Comparison of ENCODE assay signal across 1 cellular context in the genomic region with DNA sequence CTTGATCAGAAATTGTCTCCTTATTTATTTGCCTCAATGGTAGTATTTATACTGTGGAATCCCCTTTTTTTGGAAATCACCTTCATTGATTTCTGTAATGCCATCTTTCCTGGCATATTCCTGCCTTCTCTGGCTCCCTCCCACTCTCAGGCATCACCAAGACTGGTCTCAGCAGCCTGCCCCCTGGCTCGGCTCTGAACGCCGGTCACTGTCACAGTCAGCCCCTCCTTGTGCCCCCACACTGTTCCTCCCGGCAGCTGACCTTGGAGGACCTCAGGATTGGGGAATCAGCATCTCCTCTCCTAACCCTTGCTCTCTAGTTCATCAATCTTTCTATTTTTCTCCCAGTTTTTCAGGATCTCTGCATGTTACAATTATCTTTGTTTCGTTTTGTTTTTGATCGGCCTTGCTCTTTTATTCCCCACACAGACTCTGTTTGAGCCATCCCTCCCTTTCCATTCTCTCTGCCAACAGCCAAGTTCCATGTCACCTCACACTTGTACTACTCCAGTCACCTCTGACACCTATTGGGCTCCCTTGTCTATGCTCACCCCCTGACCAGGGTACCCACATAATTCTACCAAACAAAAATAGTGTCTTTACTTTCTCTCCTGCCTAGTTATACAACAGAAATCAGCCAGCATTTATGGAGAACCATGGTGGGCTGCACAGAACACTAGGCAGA.
TF ChIP-seq lines count a peak whose summit lies in the region.

No MANE protein-coding gene starts in this region.

TF ChIP-seq in IMR-90, 13 proteins besides CTCF, POLR2A, EP300 and RAD21 (continued from another document):
- no peak for TF ChIP-seq RFX5 (IDR thresholded peaks at IDR 0.05; ENCODE audit: low read depth, low read length)
- no peak for TF ChIP-seq MXI1 (IDR thresholded peaks at IDR 0.05; ENCODE audit: borderline replicate concordance, low read depth, low read length)
- no peak for TF ChIP-seq SMC3 (IDR thresholded peaks at IDR 0.05; ENCODE audit: low read depth, low read length)
- TF ChIP-seq, protein P1, sequence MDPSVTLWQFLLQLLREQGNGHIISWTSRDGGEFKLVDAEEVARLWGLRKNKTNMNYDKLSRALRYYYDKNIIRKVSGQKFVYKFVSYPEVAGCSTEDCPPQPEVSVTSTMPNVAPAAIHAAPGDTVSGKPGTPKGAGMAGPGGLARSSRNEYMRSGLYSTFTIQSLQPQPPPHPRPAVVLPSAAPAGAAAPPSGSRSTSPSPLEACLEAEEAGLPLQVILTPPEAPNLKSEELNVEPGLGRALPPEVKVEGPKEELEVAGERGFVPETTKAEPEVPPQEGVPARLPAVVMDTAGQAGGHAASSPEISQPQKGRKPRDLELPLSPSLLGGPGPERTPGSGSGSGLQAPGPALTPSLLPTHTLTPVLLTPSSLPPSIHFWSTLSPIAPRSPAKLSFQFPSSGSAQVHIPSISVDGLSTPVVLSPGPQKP (IDR thresholded peaks at IDR 0.05; ENCODE audit: borderline replicate concordance, low read depth, low read length), result no peak
- no peak for TF ChIP-seq CEBPB (IDR thresholded peaks at IDR 0.05; ENCODE audit: low read depth, low read length)
